In genomic region chr10:101091546-101092290, GRCh38 we compare ENCODE assay signal across 1 cellular context.
TF ChIP-seq lines count a peak whose summit lies in the region.

No MANE protein-coding gene starts in this region.

TF ChIP-seq in IMR-90, 13 proteins besides CTCF, POLR2A, EP300 and RAD21:
- TF ChIP-seq CEBPB (IDR thresholded peaks at IDR 0.05; ENCODE audit: low read depth, low read length) (0 out of 2 replicates have a peak, but pooled peaks have one; percentile 28), CHD1 (IDR thresholded peaks at IDR 0.05; ENCODE audit: low read depth, low read length) (no peak)
TF ChIP-seq in IMR-90: peak in this region for 1.
